Comparison of ENCODE assay signal across 9 cellular contexts in the genomic region with DNA sequence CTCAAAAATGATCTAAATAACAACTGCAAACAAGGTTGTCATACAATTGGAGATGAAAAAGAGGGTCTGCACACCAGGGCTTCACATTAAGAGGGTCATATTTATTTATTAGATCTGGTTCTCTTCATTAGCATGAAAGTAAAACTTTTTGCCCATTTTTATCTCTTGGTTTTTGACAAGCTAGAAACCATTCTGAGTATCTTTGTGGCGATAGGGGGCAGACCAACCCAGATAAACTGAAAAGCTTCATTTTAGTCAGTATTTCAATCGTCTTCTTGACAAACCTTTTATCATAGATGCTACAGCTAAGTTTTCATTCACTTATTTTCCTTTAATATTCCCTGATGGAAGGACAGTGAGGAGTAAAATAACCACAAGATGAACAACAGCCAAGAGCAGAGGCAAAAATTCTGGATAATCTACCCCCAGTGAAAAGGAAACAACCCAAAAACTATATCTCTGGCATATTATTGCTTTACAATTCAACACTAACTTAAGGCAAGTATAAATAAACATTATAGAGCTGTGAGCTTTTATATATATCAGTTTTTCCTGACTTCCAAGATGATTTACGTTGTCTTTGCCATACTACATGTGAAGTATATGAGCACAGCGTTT. TPM values are rescaled to one million over a fixed set of nuclear protein-coding genes. Genes with fewer than 3 reads are reported as not detected.
DNase-seq lines count a peak whose midpoint lies in the region; ATAC-seq and TF ChIP-seq lines count a peak whose summit lies in the region.
"Had no signal": no experiment of that assay in that cellular context is flagged by ENCODE, and none has a peak within 500 bp of the region (broad histone marks: within the 10 kb centered on the region; RNA-seq: fewer than 3 reads in every experiment).

No MANE protein-coding gene starts in this region.

- peak; percentile 15 for DNase-seq in NAMALWA (ENCODE audit: low spot score)
- DNase-seq in activated naive CD8-positive, alpha-beta T cell treated with anti-CD3 and anti-CD28 coated beads, Interleukin-2, amount 50 U/mL, for 16 hours (ENCODE audit: low read depth, low spot score), result peak; percentile 16
- no peak for DNase-seq in left lobe of liver (ENCODE audit: low spot score)
- DNase-seq in superior temporal gyrus (ENCODE audit: extremely low spot score), result peak; percentile 92
- no peak for DNase-seq in islet precursor cell

- TF ChIP-seq CTCF in GM12873 (IDR thresholded peaks at IDR 0.05; ENCODE audit: insufficient read depth, low read depth, low read length, missing control alignments), result peak; percentile 44

- ATAC-seq in left lobe of liver, result peak; percentile 67
- no peak for ATAC-seq in GM21576 (IDR thresholded peaks at IDR 0.05; ENCODE audit: unreplicated experiment)
- ATAC-seq in HG03442 (IDR thresholded peaks at IDR 0.05; ENCODE audit: unreplicated experiment), result no peak

RNA-seq across cellular contexts. Expression of a gene that starts 45.2 kb away (rescaled TPM):
- 0.13 TPM for total RNA-seq in left lobe of liver
- total RNA-seq: pulmonary artery endothelial cell had no signal

Comparison
In these comparisons a context has a peak if more than half of its experiments do, and no peak if none do; other contexts are left out.
1. DNase-seq: peak in NAMALWA (single experiment), activated naive CD8-positive, alpha-beta T cell treated with anti-CD3 and anti-CD28 coated beads, Interleukin-2, amount 50 U/mL, for 16 hours (single experiment) and superior temporal gyrus (single experiment); none in left lobe of liver (single experiment) and islet precursor cell (single experiment).